Comparison of ENCODE assay signal across 14 cellular contexts in the genomic region with DNA sequence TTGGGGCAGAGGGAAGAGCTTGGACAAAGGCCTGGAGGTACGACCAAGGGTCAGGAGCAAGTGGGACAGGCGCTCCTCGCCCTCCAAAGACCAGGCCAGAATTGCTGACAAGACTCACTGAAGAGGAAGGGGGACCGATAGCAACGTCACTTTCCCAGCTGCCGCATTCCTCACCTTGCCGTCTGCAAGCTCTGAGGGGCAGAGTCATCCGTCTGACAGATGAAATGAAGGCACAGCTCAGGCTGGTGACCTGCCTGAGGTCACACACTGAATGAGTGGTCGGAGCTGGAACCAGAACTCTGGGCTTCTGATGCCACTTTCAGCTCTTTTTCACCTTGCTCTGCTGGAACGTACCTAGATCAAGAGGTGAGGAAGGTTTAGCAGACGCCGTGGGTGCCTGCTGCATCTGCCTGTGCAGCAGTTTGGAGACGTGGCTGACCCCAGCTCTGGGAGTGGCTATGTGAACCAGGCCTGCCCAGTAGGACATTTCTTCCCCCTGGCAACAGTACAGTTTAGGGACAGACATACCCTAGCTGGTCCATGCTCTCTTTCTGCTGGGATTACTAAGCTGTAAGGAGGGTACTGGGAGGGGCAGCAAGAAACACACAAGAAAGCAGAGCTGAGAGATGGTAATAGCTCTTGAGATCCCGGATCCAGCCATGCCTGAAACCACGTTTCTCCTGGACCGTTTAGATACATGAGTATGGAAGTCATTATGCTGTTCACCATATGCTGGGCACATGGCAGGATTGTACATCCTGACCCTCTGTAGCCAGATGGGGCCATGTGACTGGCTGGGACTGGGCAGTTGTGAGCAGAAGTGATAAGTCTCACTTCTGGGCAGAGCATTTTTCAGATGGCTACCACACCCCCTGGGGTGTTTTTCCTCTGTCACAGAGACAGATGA. TPM values are rescaled to one million over a fixed set of nuclear protein-coding genes. Genes with fewer than 3 reads are reported as not detected.
DNase-seq lines count a peak whose midpoint lies in the region; ATAC-seq and TF ChIP-seq lines count a peak whose summit lies in the region.
"Had no signal": no experiment of that assay in that cellular context is flagged by ENCODE, and none has a peak within 500 bp of the region (broad histone marks: within the 10 kb centered on the region; RNA-seq: fewer than 3 reads in every experiment).

No MANE protein-coding gene starts in this region.

- in situ Hi-C loops in GM18951 (cut with MboI; ENCODE audit: low sequenced_read_pairs, unreplicated experiment): no loop called here

- peak; percentile 11 for TF ChIP-seq POLR2A in GM18951 (IDR thresholded peaks at IDR 0.05; ENCODE audit: extremely low read depth, insufficient read depth, insufficient read length)

- DNase-seq in activated T-cell treated with anti-CD3 and anti-CD28 coated beads, Interleukin-2, amount 50 U/mL, for 72 hours: no peak
- no peak for DNase-seq in activated T-cell treated with anti-CD3 and anti-CD28 coated beads for 4 hours
- no peak for DNase-seq in natural killer cell treated with Interleukin-12 subunit alpha and Interleukin-12 subunit beta and Interleukin-15 and Interleukin-18, amount 100 ng/mL, for 72 hours (ENCODE audit: low spot score)
- no peak for DNase-seq in DMS53 treated with DMSO at 0.1 percent for 48 hours (lab: John Stamatoyannopoulos, UW; ENCODE audit: unreplicated experiment)
- no peak for DNase-seq in DMS53 (lab: John Stamatoyannopoulos, UW)
- DNase-seq in BE2C: no peak
- DNase-seq: cerebellar nuclear complex, DND-41, NCI-H1092 treated with DMSO at 0.1 percent for 48 hours, SW 1271, tibial artery had no signal

- no peaks in the 10 kb centered on the region for H3K4me1 ChIP-seq in BE2C
- H3K4me1 ChIP-seq: parathyroid adenoma, tibial artery had no signal

- no peak overlapping the region for H3K4me3 Mint-ChIP-seq in activated T-cell treated with anti-CD3 and anti-CD28 coated beads, Interleukin-2, amount 50 U/mL, for 72 hours
- H3K4me3 Mint-ChIP-seq in activated naive CD8-positive, alpha-beta T cell: no peak overlapping the region
- H3K4me3 Mint-ChIP-seq in natural killer cell treated with Interleukin-12 subunit alpha and Interleukin-12 subunit beta and Interleukin-15 and Interleukin-18, amount 100 ng/mL, for 72 hours: peak overlapping the region; percentile 17

- peaks cover 92% of the 10 kb centered on the region for H3K4me1 Mint-ChIP-seq in activated T-cell treated with anti-CD3 and anti-CD28 coated beads, Interleukin-2, amount 50 U/mL, for 72 hours (ENCODE audit: low read depth)
- peaks cover 87% of the 10 kb centered on the region for H3K4me1 Mint-ChIP-seq in activated naive CD8-positive, alpha-beta T cell (ENCODE audit: low read depth)
- peaks cover 68 to 90% of the 10 kb centered on the region in 2 donors for H3K4me1 Mint-ChIP-seq in natural killer cell treated with Interleukin-12 subunit alpha and Interleukin-12 subunit beta and Interleukin-15 and Interleukin-18, amount 100 ng/mL, for 72 hours (ENCODE audit: low read depth in 2 of 2)

- no peak overlapping the region for H3K4me3 ChIP-seq in BE2C (ENCODE audit: low read depth, low read length)
- H3K4me3 ChIP-seq: tibial artery had no signal

- no peaks in the 10 kb centered on the region for H3K27me3 Mint-ChIP-seq in activated T-cell treated with anti-CD3 and anti-CD28 coated beads, Interleukin-2, amount 50 U/mL, for 72 hours (ENCODE audit: low read depth)
- H3K27me3 Mint-ChIP-seq in activated naive CD8-positive, alpha-beta T cell: no peaks in the 10 kb centered on the region
- H3K27me3 Mint-ChIP-seq in natural killer cell treated with Interleukin-12 subunit alpha and Interleukin-12 subunit beta and Interleukin-15 and Interleukin-18, amount 100 ng/mL, for 72 hours: no peaks in the 10 kb centered on the region

- peaks cover 0 to 1% of the 10 kb centered on the region in 2 donors for H3K9me3 Mint-ChIP-seq in activated T-cell treated with anti-CD3 and anti-CD28 coated beads, Interleukin-2, amount 50 U/mL, for 72 hours
- no peaks in the 10 kb centered on the region for H3K9me3 Mint-ChIP-seq in activated naive CD8-positive, alpha-beta T cell (ENCODE audit: low read depth)
- no peaks in the 10 kb centered on the region for H3K9me3 Mint-ChIP-seq in natural killer cell treated with Interleukin-12 subunit alpha and Interleukin-12 subunit beta and Interleukin-15 and Interleukin-18, amount 100 ng/mL, for 72 hours

- no peaks in the 10 kb centered on the region for H3K36me3 ChIP-seq in BE2C
- H3K36me3 ChIP-seq: tibial artery had no signal

- no peak for TF ChIP-seq CTCF in BE2C (IDR thresholded peaks at IDR 0.05; ENCODE audit: low read depth, low read length)

- H3K9me3 ChIP-seq in BE2C: no peaks in the 10 kb centered on the region
- H3K9me3 ChIP-seq: tibial artery had no signal

- peaks cover 11% of the 10 kb centered on the region for H3K27me3 ChIP-seq in BE2C

- H3K36me3 Mint-ChIP-seq in activated T-cell treated with anti-CD3 and anti-CD28 coated beads, Interleukin-2, amount 50 U/mL, for 72 hours (ENCODE audit: insufficient read depth in 2 of 2): peaks cover 10 to 30% of the 10 kb centered on the region in 2 donors
- H3K36me3 Mint-ChIP-seq in activated naive CD8-positive, alpha-beta T cell: peaks cover 17% of the 10 kb centered on the region
- H3K36me3 Mint-ChIP-seq in natural killer cell treated with Interleukin-12 subunit alpha and Interleukin-12 subunit beta and Interleukin-15 and Interleukin-18, amount 100 ng/mL, for 72 hours: peaks cover 17% of the 10 kb centered on the region

- no peak for ATAC-seq in activated T-cell treated with anti-CD3 and anti-CD28 coated beads, Interleukin-2, amount 50 U/mL, for 72 hours (replicated peaks in 1 of 2)
- no peak for ATAC-seq in natural killer cell treated with Interleukin-12 subunit alpha and Interleukin-12 subunit beta and Interleukin-15 and Interleukin-18, amount 100 ng/mL, for 72 hours

- H3K27ac Mint-ChIP-seq in activated T-cell treated with anti-CD3 and anti-CD28 coated beads, Interleukin-2, amount 50 U/mL, for 72 hours: peak overlapping the region; percentile 74
- peak overlapping the region; percentile 75 for H3K27ac Mint-ChIP-seq in activated naive CD8-positive, alpha-beta T cell
- peak overlapping the region; percentile 93 to 100 for H3K27ac Mint-ChIP-seq in natural killer cell treated with Interleukin-12 subunit alpha and Interleukin-12 subunit beta and Interleukin-15 and Interleukin-18, amount 100 ng/mL, for 72 hours

RNA-seq across cellular contexts. Expression of gene IL21R, which starts 50.8 kb away (rescaled TPM):
- total RNA-seq in activated T-cell treated with anti-CD3 and anti-CD28 coated beads, Interleukin-2, amount 50 U/mL, for 72 hours: 100 to 1,000 TPM; 155 to 166 TPM
- total RNA-seq in natural killer cell treated with Interleukin-12 subunit alpha and Interleukin-12 subunit beta and Interleukin-15 and Interleukin-18, amount 100 ng/mL, for 72 hours: 10 to 100 TPM; 58.3 to 64.4 TPM
- polyA plus RNA-seq in BE2C (2012; ENCODE audit: insufficient read depth, insufficient read length, low read depth): not detected
